ENCODE assay signal across 10 cellular contexts in the genomic region with DNA sequence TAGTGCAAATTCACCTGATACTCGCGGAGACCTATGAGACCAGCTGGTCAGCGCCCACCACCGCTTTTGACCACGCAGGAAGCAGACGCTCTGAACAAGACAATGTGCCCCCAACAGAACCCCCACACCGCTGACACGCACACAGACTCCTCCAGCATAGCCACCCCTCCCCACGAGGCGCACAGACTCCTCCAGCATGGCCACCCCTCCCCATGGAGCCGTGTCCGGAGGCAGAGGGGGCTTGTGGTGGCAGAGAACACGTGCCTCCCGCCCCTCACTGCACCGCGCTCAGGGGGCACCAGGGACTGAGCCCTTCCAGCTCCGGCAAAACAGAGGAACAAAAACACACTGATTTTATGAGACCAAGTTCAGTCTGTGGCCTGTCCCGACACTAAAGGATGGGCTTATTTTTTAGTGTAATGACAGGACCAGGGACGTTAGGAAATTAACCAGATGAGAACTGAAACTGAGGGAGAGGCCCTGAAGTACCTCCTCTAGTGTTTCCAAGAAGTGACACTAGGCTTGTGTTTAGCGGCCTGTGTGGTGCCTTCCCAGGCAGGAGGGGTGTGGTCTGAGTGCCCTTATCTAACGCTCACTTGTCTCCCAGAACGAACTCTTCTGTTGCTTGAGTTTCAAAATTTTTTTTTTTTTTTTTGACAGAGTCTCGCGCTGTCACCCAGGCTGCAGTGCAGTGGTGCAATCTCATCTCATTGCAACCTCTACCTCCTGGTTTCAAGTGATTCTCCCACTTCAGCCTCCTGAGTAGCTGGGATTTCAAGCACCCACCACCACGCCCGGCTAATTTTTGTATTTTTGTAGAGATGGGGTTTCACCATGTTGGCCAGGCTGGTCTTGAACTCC. TPM values are rescaled to one million over a fixed set of nuclear protein-coding genes. Genes with fewer than 3 reads are reported as not detected.
DNase-seq lines count a peak whose midpoint lies in the region; ATAC-seq and TF ChIP-seq lines count a peak whose summit lies in the region.
"Had no signal": no experiment of that assay in that cellular context is flagged by ENCODE, and none has a peak within 500 bp of the region (broad histone marks: within the 10 kb centered on the region; RNA-seq: fewer than 3 reads in every experiment).

No MANE protein-coding gene starts in this region.

- no peak overlapping the region for H3K4me2 ChIP-seq in DND-41 (ENCODE audit: insufficient read depth, low read length)

- H3K27me3 ChIP-seq in DND-41 (ENCODE audit: insufficient read depth, low read length, poor library complexity) = no peaks in the 10 kb centered on the region

- TF ChIP-seq CTCF in DND-41 (IDR thresholded peaks at IDR 0.05; ENCODE audit: borderline replicate concordance, extremely low read depth, low read length, poor library complexity, severe bottlenecking) (no peak), RWPE1 (conservative IDR thresholded peaks at IDR 0.05; ENCODE audit: low read depth) (no peak)

- 0 out of 2 replicates have a peak, but pooled peaks cover 8% of the 10 kb centered on the region for H3K4me1 ChIP-seq in DND-41 (ENCODE audit: insufficient read depth, low read length)

- DNase-seq in DND-41 (peak; percentile 65), GM19240 (ENCODE audit: insufficient read length, low spot score) (peak; percentile 72), Kasumi-1 (lab: John Stamatoyannopoulos, UW) (peak; percentile 5 to 29), ureter (ENCODE audit: low spot score) (no peak), RWPE1 (ENCODE audit: low spot score) (no peak)
- no peak for DNase-seq in effector memory CD8-positive, alpha-beta T cell
- DNase-seq: NCI-H146 had no signal

- no peaks in the 10 kb centered on the region; the same call in 1 of the 2 replicates for H4K20me1 ChIP-seq in DND-41 (ENCODE audit: insufficient read depth, low read length)

- no peak overlapping the region for H3K4me3 ChIP-seq in DND-41 (ENCODE audit: low read depth in 1 of 2, low read length in 2 of 2)

- no peak overlapping the region for H2AFZ ChIP-seq in DND-41 (ENCODE audit: low read depth, low read length)

- H3K4me3 Mint-ChIP-seq in effector memory CD8-positive, alpha-beta T cell = no peak overlapping the region
- H3K4me3 Mint-ChIP-seq: activated naive CD4-positive, alpha-beta T cell treated with anti-CD3 and anti-CD28 coated beads, Interleukin-2, amount 50 U/mL, for 24 hours had no signal

- ATAC-seq in DND-41 (ENCODE audit: insufficient read depth, low read depth) (peak; percentile 92), HG03354 (IDR thresholded peaks at IDR 0.05; ENCODE audit: poor library complexity, severe bottlenecking, unreplicated experiment) (no peak), HG02571 (IDR thresholded peaks at IDR 0.05; ENCODE audit: unreplicated experiment) (no peak)
- ATAC-seq in effector memory CD8-positive, alpha-beta T cell (replicated peaks) = peak; percentile 35

- CTCF ChIA-PET in RWPE1 (lab: Yijun Ruan, JAX) = interaction anchor here (0.6 kb wide), 1 partner anchor 29 kb away, joined by 3 read pairs; no protein-coding TSS in a partner anchor

- H3K9ac ChIP-seq in DND-41 (ENCODE audit: low read depth, low read length) = no peak overlapping the region

- peaks cover 0 to 2% of the 10 kb centered on the region in 2 donors for H3K4me1 Mint-ChIP-seq in effector memory CD8-positive, alpha-beta T cell (ENCODE audit: low read depth in 2 of 2)
- H3K4me1 Mint-ChIP-seq: activated naive CD4-positive, alpha-beta T cell treated with anti-CD3 and anti-CD28 coated beads, Interleukin-2, amount 50 U/mL, for 24 hours had no signal

- H3K36me3 ChIP-seq in DND-41 (ENCODE audit: insufficient read depth, low read length) = no peaks in the 10 kb centered on the region

- peaks cover 16 to 55% of the 10 kb centered on the region in 2 donors for H3K27me3 Mint-ChIP-seq in effector memory CD8-positive, alpha-beta T cell
- H3K27me3 Mint-ChIP-seq: activated naive CD4-positive, alpha-beta T cell treated with anti-CD3 and anti-CD28 coated beads, Interleukin-2, amount 50 U/mL, for 24 hours had no signal

- POLR2A ChIA-PET in RWPE1 (lab: Yijun Ruan, JAX; ENCODE audit: low non-redundant PET) = no interaction called here

- H3K79me2 ChIP-seq in DND-41 (ENCODE audit: insufficient read depth, low read length) = no peaks in the 10 kb centered on the region

- H3K27ac ChIP-seq in DND-41 (ENCODE audit: low read length) = no peak overlapping the region
- no peak overlapping the region for H3K27ac ChIP-seq in RWPE1

- H3K27ac Mint-ChIP-seq in effector memory CD8-positive, alpha-beta T cell = no peak overlapping the region
- H3K27ac Mint-ChIP-seq: activated naive CD4-positive, alpha-beta T cell treated with anti-CD3 and anti-CD28 coated beads, Interleukin-2, amount 50 U/mL, for 24 hours had no signal

- no peaks in the 10 kb centered on the region for H3K9me3 ChIP-seq in DND-41 (ENCODE audit: insufficient read depth, low read length, severe bottlenecking)

- H3K36me3 Mint-ChIP-seq in effector memory CD8-positive, alpha-beta T cell (ENCODE audit: insufficient read depth) = peaks cover 2% of the 10 kb centered on the region
- H3K36me3 Mint-ChIP-seq: activated naive CD4-positive, alpha-beta T cell treated with anti-CD3 and anti-CD28 coated beads, Interleukin-2, amount 50 U/mL, for 24 hours had no signal

- H3K9me3 Mint-ChIP-seq in effector memory CD8-positive, alpha-beta T cell = no peaks in the 10 kb centered on the region
- H3K9me3 Mint-ChIP-seq: activated naive CD4-positive, alpha-beta T cell treated with anti-CD3 and anti-CD28 coated beads, Interleukin-2, amount 50 U/mL, for 24 hours had no signal

RNA-seq across cellular contexts. Expression of a gene that starts 10.0 kb away (rescaled TPM):
- 84.7 TPM for total RNA-seq in ureter

Comparison
In these comparisons a context has a peak if more than half of its experiments do, and no peak if none do; other contexts are left out.
1. ATAC-seq: peak in DND-41 (single experiment) and effector memory CD8-positive, alpha-beta T cell (single experiment); none in HG03354 (single experiment) and HG02571 (single experiment).
2. DNase-seq: peak in DND-41 (single experiment), GM19240 (single experiment) and Kasumi-1 (2 of 2); none in effector memory CD8-positive, alpha-beta T cell (0 of 3), ureter (single experiment) and RWPE1 (single experiment).